Comparison of ENCODE assay signal across 17 cellular contexts in the genomic region with DNA sequence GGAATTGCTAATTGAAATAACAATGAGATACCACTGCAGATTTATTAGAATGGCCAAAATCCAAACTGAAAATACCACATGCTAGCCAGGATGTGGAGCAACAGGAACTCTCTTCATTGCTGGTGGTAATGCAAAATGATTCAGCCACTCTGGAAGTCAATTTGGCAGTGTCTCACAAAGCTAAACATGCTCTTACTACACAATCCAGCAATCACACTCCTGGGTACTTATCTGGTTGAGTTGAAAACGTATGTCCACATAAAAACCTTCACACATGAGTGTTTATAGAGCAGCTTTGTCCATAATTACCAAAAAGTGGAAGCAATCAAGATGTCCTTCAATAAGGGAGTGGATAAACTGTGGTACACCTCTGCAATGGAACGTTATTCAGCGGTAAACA.
DNase-seq lines count a peak whose midpoint lies in the region; ATAC-seq and TF ChIP-seq lines count a peak whose summit lies in the region.
"Had no signal": no experiment of that assay in that cellular context is flagged by ENCODE, and none has a peak within 500 bp of the region (broad histone marks: within the 10 kb centered on the region; RNA-seq: fewer than 3 reads in every experiment).

No MANE protein-coding gene starts in this region.

- CTCF ChIA-PET in AG04450 (lab: Charles Lee) = no interaction called here

- no peaks in the 10 kb centered on the region for H3K36me3 ChIP-seq in gastrocnemius medialis
- H3K36me3 ChIP-seq: adrenal gland, vagina had no signal

- no peak for TF ChIP-seq POLR2A in gastrocnemius medialis (IDR thresholded peaks at IDR 0.05)

- H3K4me3 ChIP-seq in AG04450 (ENCODE audit: low read depth, low read length) (no peak overlapping the region), HFF-Myc (replicated peaks; ENCODE audit: low read depth, low read length) (no peak overlapping the region), astrocyte of the cerebellum (ENCODE audit: low read depth, low read length) (no peak overlapping the region), gastrocnemius medialis (no peak overlapping the region)
- H3K4me3 ChIP-seq: adrenal gland, vagina had no signal

- ATAC-seq in gastrocnemius medialis (no peak), HG02884 (IDR thresholded peaks at IDR 0.05; ENCODE audit: unreplicated experiment) (no peak)

- peak; percentile 57 for DNase-seq in AG04450 (ENCODE audit: low read depth, low spot score)
- peak; percentile 69 for DNase-seq in HFF-Myc (ENCODE audit: extremely low read depth, low read depth)
- peak; percentile 76 for DNase-seq in astrocyte of the cerebellum (ENCODE audit: low read depth)
- peak; percentile 42 for DNase-seq in glomerular visceral epithelial cell (ENCODE audit: extremely low spot score)
- no peak for DNase-seq in gastrocnemius medialis
- DNase-seq in NCI-H2171 (lab: John Stamatoyannopoulos, UW) = no peak
- no peak for DNase-seq in NCI-H2196 treated with DMSO at 0.1 percent for 48 hours (lab: John Stamatoyannopoulos, UW; ENCODE audit: unreplicated experiment)
- DNase-seq: activated B cell treated with CpG ODN at 0.5 μM for 24 hours; adrenal gland; C1 segment of cervical spinal cord; effector memory CD4-positive, alpha-beta T cell; NCI-H345; SHP77 treated with DMSO at 0.1 percent for 48 hours; stimulated activated CD8-positive, alpha-beta memory T cell treated with anti-CD3 and anti-CD28 coated beads, Interleukin-4, amount 100 ng/mL, for 48 hours had no signal

- no peaks in the 10 kb centered on the region for H3K4me1 ChIP-seq in gastrocnemius medialis
- H3K4me1 ChIP-seq: adrenal gland, parathyroid adenoma, vagina had no signal

- in situ Hi-C loops in astrocyte of the cerebellum (cut with HindIII; ENCODE audit: low sequenced_read_pairs) = no loop called here
- in situ Hi-C loops in gastrocnemius medialis (cut with MboI; ENCODE audit: low sequenced_read_pairs in 4 of 4) = no loop called here

- POLR2A ChIA-PET in AG04450 (lab: Yijun Ruan, JAX) = interaction anchor here (0.8 kb wide), 1 partner anchor 12 kb away, joined by 3 read pairs; no protein-coding TSS in a partner anchor

- H3K27me3 ChIP-seq in AG04450 (ENCODE audit: control insufficient read depth, insufficient read depth, low read length) (no peaks in the 10 kb centered on the region), gastrocnemius medialis (no peaks in the 10 kb centered on the region)
- H3K27me3 ChIP-seq: adrenal gland, vagina had no signal

- H3K27ac ChIP-seq in AG04450 (ENCODE audit: low read depth, low read length) (peak overlapping the region; percentile 47), gastrocnemius medialis (no peak overlapping the region)
- H3K27ac ChIP-seq: adrenal gland, parathyroid adenoma, vagina had no signal

- TF ChIP-seq CTCF in AG04450 (IDR thresholded peaks at IDR 0.05; ENCODE audit: low read depth, low read length) (no peak), HFF-Myc (IDR thresholded peaks at IDR 0.05; ENCODE audit: low read depth, low read length, missing control alignments) (no peak), astrocyte of the cerebellum (IDR thresholded peaks at IDR 0.05; ENCODE audit: low read depth, low read length, missing control alignments) (no peak), gastrocnemius medialis (IDR thresholded peaks at IDR 0.05 in 4 of 5, conservative IDR thresholded peaks at IDR 0.05 in 1 of 5) (no peak)

- intact Hi-C loops in gastrocnemius medialis (cut with DNase I; ENCODE audit: low total_unique reads) = no loop called here

- H3K9me3 ChIP-seq in AG04450 (ENCODE audit: control insufficient read depth, insufficient read depth, low read length) (peaks cover 6% of the 10 kb centered on the region), gastrocnemius medialis (no peaks in the 10 kb centered on the region)
- H3K9me3 ChIP-seq: adrenal gland, vagina had no signal

Comparison
In these comparisons a context has a peak if more than half of its experiments do, and no peak if none do; other contexts are left out.
1. DNase-seq: peak in AG04450 (single experiment), HFF-Myc (single experiment), astrocyte of the cerebellum (single experiment) and glomerular visceral epithelial cell (single experiment); none in gastrocnemius medialis (0 of 2), NCI-H2171 (single experiment) and NCI-H2196 treated with DMSO at 0.1 percent for 48 hours (single experiment).